Comparison of ENCODE assay signal across 25 cellular contexts in the genomic region with DNA sequence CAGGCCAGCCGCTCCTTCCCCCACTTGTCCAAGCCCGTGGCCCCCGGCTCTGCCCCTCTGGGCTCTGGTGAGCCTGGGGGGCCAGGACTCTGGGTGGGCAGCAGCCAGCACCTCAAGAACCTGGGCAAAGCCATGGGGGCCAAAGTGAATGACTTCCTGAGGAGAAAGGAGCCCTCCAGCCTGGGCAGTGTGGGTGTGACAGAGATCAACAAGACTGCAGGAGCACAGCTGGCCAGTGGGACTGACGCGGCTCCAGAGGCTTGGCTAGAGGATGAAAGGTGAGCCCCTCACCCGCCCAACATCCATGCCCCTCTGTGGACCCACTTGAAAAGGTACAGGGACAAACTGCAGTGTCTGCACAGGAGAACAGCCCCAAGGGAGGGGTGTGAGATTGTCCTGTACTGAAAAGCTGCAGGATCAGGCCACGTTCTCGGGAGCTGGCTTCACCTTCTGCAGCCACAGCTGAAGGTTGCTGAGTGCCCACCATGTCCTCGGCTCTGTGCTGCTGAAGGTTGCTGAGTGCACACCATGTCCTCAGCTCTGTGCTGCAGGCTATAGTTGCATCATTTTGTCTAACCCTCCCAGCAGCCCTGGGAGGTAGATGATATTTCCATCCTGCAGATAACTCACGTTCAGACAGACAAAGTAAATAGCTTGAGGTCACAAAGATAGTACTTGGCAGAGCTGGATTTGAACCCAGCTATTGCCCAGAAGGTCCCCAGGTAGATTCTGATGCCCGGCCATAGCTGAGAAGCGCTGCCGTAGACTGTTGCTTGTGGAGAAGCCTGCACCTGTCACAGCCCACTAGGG. TPM values are rescaled to one million over a fixed set of nuclear protein-coding genes. Genes with fewer than 3 reads are reported as not detected.
A peak's percentile ranks its signal among the peaks of the same experiment; 100 is the strongest.
DNase-seq lines count a peak whose midpoint lies in the region; ATAC-seq and TF ChIP-seq lines count a peak whose summit lies in the region.
"Had no signal": no experiment of that assay in that cellular context is flagged by ENCODE, and none has a peak within 500 bp of the region (broad histone marks: within the 10 kb centered on the region; RNA-seq: fewer than 3 reads in every experiment).

No MANE protein-coding gene starts in this region.

- H3K4me1 ChIP-seq in RWPE2 (ENCODE audit: insufficient read depth, poor library complexity, severe bottlenecking): peaks cover 19% of the 10 kb centered on the region
- H3K4me1 ChIP-seq in esophagus squamous epithelium: peaks cover 0 to 33% (median 10%) of the 10 kb centered on the region in 3 donors
- peaks cover 35% of the 10 kb centered on the region for H3K4me1 ChIP-seq in mucosa of descending colon (ENCODE audit: low read depth)
- H3K4me1 ChIP-seq: gastroesophageal sphincter had no signal

- peak overlapping the region; percentile 86 for H3K27ac Mint-ChIP-seq in type B pancreatic cell
- H3K27ac Mint-ChIP-seq: activated CD4-positive, alpha-beta T cell treated with anti-CD3 and anti-CD28 coated beads, Interleukin-2, amount 10 ng/mL, durations not matched to agents 24 days and 14 days; activated naive CD8-positive, alpha-beta T cell treated with anti-CD3 and anti-CD28 coated beads, Interleukin-2, amount 50 U/mL, for 24 hours; activated T-helper 2 cell treated with anti-CD3 and anti-CD28 coated beads, Interferon-gamma antibody, Interleukin-2, Interleukin-4, amounts not matched to agents 10 μg/mL and 5 μg/mL and 100 μg/mL, durations not matched to agents 14 hours and 24 hours and 36 hours; CD4-positive, alpha-beta T cell; dendritic cell treated with granulocyte-macrophage colony-stimulating factor and Interleukin-4, amounts not matched to agents 40 ng/mL and 50 ng/mL, for 4 days; naive B cell had no signal

- ATAC-seq in RWPE2 (ENCODE audit: low read depth) (peak; percentile 32; the same call in 2 of the 3 replicates), mucosa of descending colon (peak; percentile 68), HG03039 (IDR thresholded peaks at IDR 0.05; ENCODE audit: unreplicated experiment) (no peak), HG03045 (IDR thresholded peaks at IDR 0.05; ENCODE audit: unreplicated experiment) (no peak)
- ATAC-seq: activated naive CD8-positive, alpha-beta T cell treated with anti-CD3 and anti-CD28 coated beads, Interleukin-2, amount 50 U/mL, for 24 hours; gastroesophageal sphincter; Right ventricle myocardium inferior had no signal

- WGBS in esophagus squamous epithelium, 2 donors: 81 to 85% methylated on average over 4 to 10 of the region's 13 CpGs

- no peak overlapping the region for H3K4me3 Mint-ChIP-seq in type B pancreatic cell
- H3K4me3 Mint-ChIP-seq: activated CD4-positive, alpha-beta T cell treated with anti-CD3 and anti-CD28 coated beads, Interleukin-2, amount 10 ng/mL, durations not matched to agents 24 days and 14 days; activated naive CD8-positive, alpha-beta T cell treated with anti-CD3 and anti-CD28 coated beads, Interleukin-2, amount 50 U/mL, for 24 hours; brain; CD4-positive, alpha-beta T cell; dendritic cell treated with granulocyte-macrophage colony-stimulating factor and Interleukin-4, amounts not matched to agents 40 ng/mL and 50 ng/mL, for 4 days; naive B cell had no signal

- H3K4me1 Mint-ChIP-seq in type B pancreatic cell (ENCODE audit: unreplicated experiment): peaks cover 18% of the 10 kb centered on the region
- H3K4me1 Mint-ChIP-seq: activated CD4-positive, alpha-beta T cell treated with anti-CD3 and anti-CD28 coated beads, Interleukin-2, amount 10 ng/mL, durations not matched to agents 24 days and 14 days; activated naive CD8-positive, alpha-beta T cell treated with anti-CD3 and anti-CD28 coated beads, Interleukin-2, amount 50 U/mL, for 24 hours; naive B cell had no signal

- TF ChIP-seq CTCF in RWPE2 (IDR thresholded peaks at IDR 0.05; ENCODE audit: poor library complexity, severe bottlenecking): no peak
- TF ChIP-seq CTCF in esophagus squamous epithelium (IDR thresholded peaks at IDR 0.05): no peak
- no peak for TF ChIP-seq CTCF in mucosa of descending colon (IDR thresholded peaks at IDR 0.05)
- no peak for TF ChIP-seq CTCF in type B pancreatic cell (conservative IDR thresholded peaks at IDR 0.05)

- no peak for DNase-seq in RWPE2 (ENCODE audit: low spot score)
- no peak for DNase-seq in esophagus squamous epithelium (lab: John Stamatoyannopoulos, UW)
- peak in 2 of 3 donors; percentile 56 to 65 for DNase-seq in mucosa of descending colon
- peak; percentile 49 for DNase-seq in type B pancreatic cell (ENCODE audit: extremely low spot score, unreplicated experiment)
- no peak for DNase-seq in NK-92 (lab: John Stamatoyannopoulos, UW; ENCODE audit: unreplicated experiment)
- no peak for DNase-seq in T1000 (lab: John Stamatoyannopoulos, UW)
- DNase-seq: activated CD4-positive, alpha-beta T cell treated with anti-CD3 and anti-CD28 coated beads, Interleukin-2, amount 10 ng/mL, durations not matched to agents 24 days and 14 days; activated naive CD8-positive, alpha-beta T cell treated with anti-CD3 and anti-CD28 coated beads, Interleukin-2, amount 50 U/mL, for 24 hours; CD4-positive, alpha-beta T cell; erythroblast; naive B cell; NCI-H1105 treated with DMSO at 0.1 percent for 48 hours; NCI-H2107; NCI-H524; right cardiac atrium had no signal

- H3K36me3 ChIP-seq in RWPE2 (ENCODE audit: low read depth): no peaks in the 10 kb centered on the region
- H3K36me3 ChIP-seq in esophagus squamous epithelium: no peaks in the 10 kb centered on the region
- H3K36me3 ChIP-seq in mucosa of descending colon (ENCODE audit: low read depth): no peaks in the 10 kb centered on the region

- peaks cover 15% of the 10 kb centered on the region for H3K36me3 Mint-ChIP-seq in type B pancreatic cell
- H3K36me3 Mint-ChIP-seq: naive B cell had no signal

- peak overlapping the region; percentile 89 for H3K27ac ChIP-seq in RWPE2 (ENCODE audit: poor library complexity, severe bottlenecking)
- peak overlapping the region; percentile 81 to 93 (median 86) for H3K27ac ChIP-seq in esophagus squamous epithelium
- H3K27ac ChIP-seq: gastroesophageal sphincter had no signal

- H3K27me3 ChIP-seq in RWPE2 (ENCODE audit: insufficient read depth, poor library complexity, severe bottlenecking) (no peaks in the 10 kb centered on the region), esophagus squamous epithelium (no peaks in the 10 kb centered on the region)
- H3K27me3 ChIP-seq: gastroesophageal sphincter had no signal

- intact Hi-C loops in esophagus squamous epithelium (cut with DNase I): no loop called here
- intact Hi-C loops in mucosa of descending colon (cut with DNase I, micrococcal nuclease): loop anchor here in 1 of 2 donors (10.0 kb wide), 1 partner anchor 97 kb away; no protein-coding TSS in a partner anchor

- H3K9me3 ChIP-seq in RWPE2 (ENCODE audit: severe bottlenecking): no peaks in the 10 kb centered on the region
- no peaks in the 10 kb centered on the region for H3K9me3 ChIP-seq in esophagus squamous epithelium
- H3K9me3 ChIP-seq in mucosa of descending colon: no peaks in the 10 kb centered on the region
- H3K9me3 ChIP-seq: gastroesophageal sphincter had no signal

- H3K9me3 Mint-ChIP-seq in type B pancreatic cell: peaks cover 5% of the 10 kb centered on the region
- H3K9me3 Mint-ChIP-seq: activated CD4-positive, alpha-beta T cell treated with anti-CD3 and anti-CD28 coated beads, Interleukin-2, amount 10 ng/mL, durations not matched to agents 24 days and 14 days; activated naive CD8-positive, alpha-beta T cell treated with anti-CD3 and anti-CD28 coated beads, Interleukin-2, amount 50 U/mL, for 24 hours; activated T-helper 2 cell treated with anti-CD3 and anti-CD28 coated beads, Interferon-gamma antibody, Interleukin-2, Interleukin-4, amounts not matched to agents 10 μg/mL and 5 μg/mL and 100 μg/mL, durations not matched to agents 14 hours and 24 hours and 36 hours; brain; CD4-positive, alpha-beta T cell; dendritic cell treated with granulocyte-macrophage colony-stimulating factor and Interleukin-4, amounts not matched to agents 40 ng/mL and 50 ng/mL, for 4 days had no signal

- H3K4me3 ChIP-seq in RWPE2 (ENCODE audit: severe bottlenecking) (no peak overlapping the region), esophagus squamous epithelium (no peak overlapping the region), mucosa of descending colon (no peak overlapping the region)
- H3K4me3 ChIP-seq: gastroesophageal sphincter had no signal

- no peaks in the 10 kb centered on the region for H3K27me3 Mint-ChIP-seq in type B pancreatic cell
- H3K27me3 Mint-ChIP-seq: activated CD4-positive, alpha-beta T cell treated with anti-CD3 and anti-CD28 coated beads, Interleukin-2, amount 10 ng/mL, durations not matched to agents 24 days and 14 days; activated naive CD8-positive, alpha-beta T cell treated with anti-CD3 and anti-CD28 coated beads, Interleukin-2, amount 50 U/mL, for 24 hours; CD4-positive, alpha-beta T cell had no signal

- no peak for TF ChIP-seq POLR2A in esophagus squamous epithelium (IDR thresholded peaks at IDR 0.05)

RNA-seq across cellular contexts. Expression of gene C1orf226, which starts 0.6 kb away (rescaled TPM):
- total RNA-seq in esophagus squamous epithelium: 1 to 10 TPM; 1.7 to 5.3 (median 3.6) TPM
- total RNA-seq in mucosa of descending colon: 10 to 100 TPM; 29.1 to 31.2 (median 30.0) TPM
- total RNA-seq in type B pancreatic cell (ENCODE audit: low replicate concordance): 12.6 and 15.8 TPM in 2 replicates
- total RNA-seq: activated CD4-positive, alpha-beta T cell treated with anti-CD3 and anti-CD28 coated beads, Interleukin-2, amount 10 ng/mL, durations not matched to agents 24 days and 14 days; CD4-positive, alpha-beta T cell had no signal

RNA-seq across cellular contexts. Expression of gene SPATA46, which starts 5.5 kb away (rescaled TPM):
- total RNA-seq in esophagus squamous epithelium (not detected), mucosa of descending colon (not detected), type B pancreatic cell (ENCODE audit: low replicate concordance) (not detected in 2 replicates)
- total RNA-seq: activated CD4-positive, alpha-beta T cell treated with anti-CD3 and anti-CD28 coated beads, Interleukin-2, amount 10 ng/mL, durations not matched to agents 24 days and 14 days; activated T-helper 2 cell treated with anti-CD3 and anti-CD28 coated beads, Interferon-gamma antibody, Interleukin-2, Interleukin-4, amounts not matched to agents 10 μg/mL and 5 μg/mL and 100 μg/mL, durations not matched to agents 14 hours and 24 hours and 36 hours; CD4-positive, alpha-beta T cell; gastroesophageal sphincter; lower leg skin; omental fat pad; right cardiac atrium; Right ventricle myocardium inferior; temporal lobe had no signal

RNA-seq across cellular contexts. Expression of gene SH2D1B, which starts 29.8 kb away (rescaled TPM):
- total RNA-seq in esophagus squamous epithelium (1 to 10 TPM in 1 of 4 donors, under 1 TPM in 3; 0.57 to 2.7 (median 0.78) TPM), mucosa of descending colon (1 to 10 TPM in 2 of 3 donors, under 1 TPM in 1; 0.93 to 1.3 (median 1.0) TPM), type B pancreatic cell (ENCODE audit: low replicate concordance) (not detected in 2 replicates)
- total RNA-seq: activated CD4-positive, alpha-beta T cell treated with anti-CD3 and anti-CD28 coated beads, Interleukin-2, amount 10 ng/mL, durations not matched to agents 24 days and 14 days; CD4-positive, alpha-beta T cell; lower leg skin; temporal lobe had no signal

Comparison
In these comparisons a context has a peak if more than half of its experiments do, and no peak if none do; other contexts are left out.
1. ATAC-seq: peak in RWPE2 (single experiment) and mucosa of descending colon (single experiment); none in HG03039 (single experiment) and HG03045 (single experiment).
2. DNase-seq: peak in mucosa of descending colon (2 of 3) and type B pancreatic cell (single experiment); none in RWPE2 (single experiment), esophagus squamous epithelium (single experiment), NK-92 (single experiment) and T1000 (single experiment).